8 cellular contexts compared by ENCODE assay signal in genomic region chr6:34526992-34527728, GRCh38. TPM values are rescaled to one million over a fixed set of nuclear protein-coding genes. Genes with fewer than 3 reads are reported as not detected.
DNase-seq lines count a peak whose midpoint lies in the region; ATAC-seq, FAIRE-seq and TF ChIP-seq lines count a peak whose summit lies in the region.

No MANE protein-coding gene starts in this region.

- TF ChIP-seq CTCF in AG09319 (IDR thresholded peaks at IDR 0.05; ENCODE audit: low read depth, low read length) (peak; percentile 59), kidney epithelial cell (IDR thresholded peaks at IDR 0.05; ENCODE audit: insufficient read depth, low read length, poor library complexity, severe bottlenecking) (peak; percentile 59)

- peak overlapping the region; percentile 14 for H3K4me3 ChIP-seq in kidney epithelial cell (ENCODE audit: low read depth, low read length)

- no peaks in the 10 kb centered on the region for H3K36me3 ChIP-seq in kidney epithelial cell (ENCODE audit: control insufficient read depth, insufficient read depth, low read length)

- peaks cover 5% of the 10 kb centered on the region for H3K27me3 ChIP-seq in kidney epithelial cell (ENCODE audit: control insufficient read depth, insufficient read depth, low read length)

- peak; percentile 79 for ATAC-seq in HG03442 (IDR thresholded peaks at IDR 0.05; ENCODE audit: unreplicated experiment)

- DNase-seq in AG09319 (ENCODE audit: extremely low read depth, low read depth): peak; percentile 57
- peak; percentile 99 for DNase-seq in GM19239 (ENCODE audit: insufficient read length, low spot score)
- peak; percentile 86 for DNase-seq in NCI-H460 (ENCODE audit: extremely low read depth, low read depth)
- peak; percentile 97 for DNase-seq in activated CD4-positive, CD25-positive, alpha-beta regulatory T cell treated with anti-CD3 and anti-CD28 coated beads, Interleukin-2, amount 50 U/mL, for 72 hours
- peak; percentile 92 for DNase-seq in cerebellar cortex (ENCODE audit: low spot score)
- peak; percentile 45 for DNase-seq in kidney epithelial cell (ENCODE audit: low read depth)
- peak; percentile 98 for DNase-seq in stimulated activated CD4-positive, alpha-beta T cell treated with anti-CD3 and anti-CD28 coated beads, Interleukin-15, amount 100 ng/mL, for 24 hours

- FAIRE-seq in GM19239 (lab: Jason Lieb, UNC): peak; percentile 80

RNA-seq across cellular contexts. Expression of gene SPDEF, which starts 29.0 kb away (rescaled TPM):
- total RNA-seq in NCI-H460 (2014; rRNA removed; shearing (Covaris generic)): not detected in 2 replicates
- polyA plus RNA-seq in NCI-H460 (2014; cell fraction: nucleus; rRNA removed): 0.08 TPM in 1 of 2 replicates, not detected in the other
- total RNA-seq in kidney epithelial cell: not detected in 2 replicates

Comparison
In these comparisons a context has a peak if more than half of its experiments do, and no peak if none do; other contexts are left out.
1. Peak in every context shown above with its lines: DNase-seq, ATAC-seq and H3K4me3 ChIP-seq.
2. DNase-seq: peak in every context shown above with its lines; median percentile 99 in GM19239; 98 in stimulated activated CD4-positive, alpha-beta T cell treated with anti-CD3 and anti-CD28 coated beads, Interleukin-15, amount 100 ng/mL, for 24 hours; 97 in activated CD4-positive, CD25-positive, alpha-beta regulatory T cell treated with anti-CD3 and anti-CD28 coated beads, Interleukin-2, amount 50 U/mL, for 72 hours; 92 in cerebellar cortex; 86 in NCI-H460; 57 in AG09319; 45 in kidney epithelial cell.